ENCODE assay signal across 18 cellular contexts in genomic region chr22:40340044-40340443, GRCh38.
"Had no signal": no experiment of that assay in that cellular context is flagged by ENCODE, and none has a peak within 500 bp of the region (broad histone marks: within the 10 kb centered on the region; RNA-seq: fewer than 3 reads in every experiment).

No MANE protein-coding gene starts in this region.

- ATAC-seq: activated CD4-positive, CD25-positive, alpha-beta regulatory T cell treated with anti-CD3 and anti-CD28 coated beads, Interleukin-2, amount 50 U/mL, for 24 hours; activated naive CD8-positive, alpha-beta T cell treated with anti-CD3 and anti-CD28 coated beads, Interleukin-2, amount 50 U/mL, for 24 hours; left lung; natural killer cell treated with Interleukin-12 subunit alpha and Interleukin-12 subunit beta and Interleukin-15 and Interleukin-18, amount 100 ng/mL, for 72 hours; pancreas; right cardiac atrium; stimulated activated naive CD8-positive, alpha-beta T cell treated with anti-CD3 and anti-CD28 coated beads, Interleukin-15, amount 100 ng/mL, for 72 hours had no signal

- H3K9me3 ChIP-seq: left lung, neutrophil, pancreas, tibial artery had no signal

- H3K36me3 Mint-ChIP-seq: natural killer cell treated with Interleukin-12 subunit alpha and Interleukin-12 subunit beta and Interleukin-15 and Interleukin-18, amount 100 ng/mL, for 72 hours had no signal

- H3K9me3 Mint-ChIP-seq: activated naive CD8-positive, alpha-beta T cell treated with anti-CD3 and anti-CD28 coated beads, Interleukin-2, amount 50 U/mL, for 24 hours; immature natural killer cell; natural killer cell treated with Interleukin-12 subunit alpha and Interleukin-12 subunit beta and Interleukin-15 and Interleukin-18, amount 100 ng/mL, for 72 hours; stimulated activated naive CD8-positive, alpha-beta T cell treated with anti-CD3 and anti-CD28 coated beads, Interleukin-15, amount 100 ng/mL, for 72 hours had no signal

- H3K4me3 Mint-ChIP-seq: activated naive CD8-positive, alpha-beta T cell treated with anti-CD3 and anti-CD28 coated beads, Interleukin-2, amount 50 U/mL, for 24 hours; immature natural killer cell; natural killer cell treated with Interleukin-12 subunit alpha and Interleukin-12 subunit beta and Interleukin-15 and Interleukin-18, amount 100 ng/mL, for 72 hours; stimulated activated naive CD8-positive, alpha-beta T cell treated with anti-CD3 and anti-CD28 coated beads, Interleukin-15, amount 100 ng/mL, for 72 hours had no signal

- DNase-seq: activated CD4-positive, alpha-beta T cell treated with anti-CD3 and anti-CD28 coated beads, Interleukin-2, amount 50 U/mL, for 4 hours; activated gamma-delta T cell; activated naive CD4-positive, alpha-beta T cell treated with anti-CD3 and anti-CD28 coated beads, Interleukin-2, amount 50 U/mL, for 16 hours; activated naive CD8-positive, alpha-beta T cell treated with anti-CD3 and anti-CD28 coated beads, Interleukin-2, amount 50 U/mL, for 24 hours; cerebellar nuclear complex; cortex of kidney; erythroblast; foreskin fibroblast; immature natural killer cell; left lung; pancreas; right cardiac atrium; stimulated activated CD4-positive, alpha-beta T cell treated with anti-CD3 and anti-CD28 coated beads, Interleukin-12 subunit alpha, Interleukin-12 subunit beta, amount 100 ng/mL, for 4 hours; stimulated activated naive CD8-positive, alpha-beta T cell treated with anti-CD3 and anti-CD28 coated beads, Interleukin-15, amount 100 ng/mL, for 72 hours; tibial artery had no signal

- H3K4me1 ChIP-seq: pancreas, tibial artery had no signal

- H3K4me3 ChIP-seq: left lung, pancreas, tibial artery had no signal

- H3K36me3 ChIP-seq: left lung, neutrophil, pancreas, tibial artery had no signal

- H3K27ac Mint-ChIP-seq: activated naive CD8-positive, alpha-beta T cell treated with anti-CD3 and anti-CD28 coated beads, Interleukin-2, amount 50 U/mL, for 24 hours; natural killer cell treated with Interleukin-12 subunit alpha and Interleukin-12 subunit beta and Interleukin-15 and Interleukin-18, amount 100 ng/mL, for 72 hours had no signal

- H3K27me3 Mint-ChIP-seq: activated naive CD8-positive, alpha-beta T cell treated with anti-CD3 and anti-CD28 coated beads, Interleukin-2, amount 50 U/mL, for 24 hours; stimulated activated naive CD8-positive, alpha-beta T cell treated with anti-CD3 and anti-CD28 coated beads, Interleukin-15, amount 100 ng/mL, for 72 hours had no signal
